14 cellular contexts compared by ENCODE assay signal in the genomic region with DNA sequence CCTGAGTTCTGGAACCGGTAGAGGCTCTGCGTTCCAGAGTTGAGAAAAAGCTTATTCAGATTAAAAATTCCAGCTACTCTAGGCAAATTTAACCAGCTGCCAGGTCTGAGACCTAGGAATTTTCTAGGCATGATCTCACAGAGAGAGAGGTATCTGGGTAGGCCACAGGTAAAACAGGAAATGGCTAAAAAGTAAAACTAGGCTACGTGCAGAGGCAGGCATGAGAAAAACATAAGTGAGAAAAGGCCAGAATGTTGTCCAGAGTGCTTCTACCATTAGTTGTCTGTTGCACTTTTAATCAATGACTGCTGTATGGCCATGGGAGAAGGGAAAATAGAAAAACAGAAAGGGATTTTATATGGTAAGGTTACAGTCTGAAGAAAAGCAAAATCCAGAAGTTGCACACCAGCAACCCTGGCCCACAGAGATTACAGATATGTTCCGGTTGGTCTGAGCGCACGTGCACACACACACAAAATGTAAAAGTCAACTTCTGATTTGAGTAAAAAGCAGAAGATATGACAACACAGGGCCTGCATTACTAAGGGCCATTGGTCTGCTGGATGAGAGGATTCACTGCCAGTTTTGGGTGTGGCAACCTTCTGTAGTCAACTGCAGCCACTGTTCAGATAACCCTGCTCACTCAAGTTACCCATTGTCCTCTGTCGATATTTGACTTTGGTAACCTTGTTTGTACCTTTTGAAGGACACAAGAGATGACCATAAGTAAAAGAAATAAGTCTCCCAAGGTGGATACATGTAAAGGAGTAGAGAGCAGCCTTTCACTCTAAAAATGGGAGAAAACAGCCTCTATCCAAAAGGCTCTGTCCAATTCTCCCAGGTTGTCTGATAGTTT.
DNase-seq lines count a peak whose midpoint lies in the region; ATAC-seq and TF ChIP-seq lines count a peak whose summit lies in the region.
"Had no signal": no experiment of that assay in that cellular context is flagged by ENCODE, and none has a peak within 500 bp of the region (broad histone marks: within the 10 kb centered on the region; RNA-seq: fewer than 3 reads in every experiment).

No MANE protein-coding gene starts in this region.

- TF ChIP-seq CTCF in brain microvascular endothelial cell (IDR thresholded peaks at IDR 0.05; ENCODE audit: low read depth, low read length, missing control alignments): no peak

- ATAC-seq in GM18511 (IDR thresholded peaks at IDR 0.05; ENCODE audit: unreplicated experiment) (peak; percentile 51), GM21423 (IDR thresholded peaks at IDR 0.05; ENCODE audit: unreplicated experiment) (peak; percentile 58), HG02973 (IDR thresholded peaks at IDR 0.05; ENCODE audit: unreplicated experiment) (peak; percentile 60), HG03571 (IDR thresholded peaks at IDR 0.05; ENCODE audit: unreplicated experiment) (peak; percentile 70)
- ATAC-seq: heart right ventricle had no signal

- no peaks in the 10 kb centered on the region for H3K36me3 ChIP-seq in brain microvascular endothelial cell (replicated peaks)
- H3K36me3 ChIP-seq: ascending aorta, heart right ventricle had no signal

- no peak for DNase-seq in brain microvascular endothelial cell
- DNase-seq in NAMALWA (ENCODE audit: low spot score): no peak
- no peak for DNase-seq in NCI-H1694 (lab: John Stamatoyannopoulos, UW)
- no peak for DNase-seq in activated CD8-positive, alpha-beta memory T cell treated with anti-CD3 and anti-CD28 coated beads, Interleukin-2, amount 50 U/mL, for 4 hours
- DNase-seq: H9; heart right ventricle; NCI-H226; RPMI8226; stimulated activated CD4-positive, alpha-beta T cell treated with anti-CD3 and anti-CD28 coated beads, Interleukin-2, amount 100 ng/mL, for 48 hours had no signal

- no peak overlapping the region for H3K4me3 ChIP-seq in brain microvascular endothelial cell (ENCODE audit: low read depth, low read length)
- H3K4me3 ChIP-seq: ascending aorta, heart right ventricle had no signal

- no peak overlapping the region for H3K27ac ChIP-seq in brain microvascular endothelial cell
- H3K27ac ChIP-seq: ascending aorta, heart right ventricle had no signal

- in situ Hi-C loops in brain microvascular endothelial cell (cut with HindIII; ENCODE audit: low pct_ligation_motif_present, low sequenced_read_pairs): no loop called here

- H3K27me3 ChIP-seq in brain microvascular endothelial cell (replicated peaks): no peaks in the 10 kb centered on the region
- H3K27me3 ChIP-seq: ascending aorta, heart right ventricle had no signal
